In the genomic region with DNA sequence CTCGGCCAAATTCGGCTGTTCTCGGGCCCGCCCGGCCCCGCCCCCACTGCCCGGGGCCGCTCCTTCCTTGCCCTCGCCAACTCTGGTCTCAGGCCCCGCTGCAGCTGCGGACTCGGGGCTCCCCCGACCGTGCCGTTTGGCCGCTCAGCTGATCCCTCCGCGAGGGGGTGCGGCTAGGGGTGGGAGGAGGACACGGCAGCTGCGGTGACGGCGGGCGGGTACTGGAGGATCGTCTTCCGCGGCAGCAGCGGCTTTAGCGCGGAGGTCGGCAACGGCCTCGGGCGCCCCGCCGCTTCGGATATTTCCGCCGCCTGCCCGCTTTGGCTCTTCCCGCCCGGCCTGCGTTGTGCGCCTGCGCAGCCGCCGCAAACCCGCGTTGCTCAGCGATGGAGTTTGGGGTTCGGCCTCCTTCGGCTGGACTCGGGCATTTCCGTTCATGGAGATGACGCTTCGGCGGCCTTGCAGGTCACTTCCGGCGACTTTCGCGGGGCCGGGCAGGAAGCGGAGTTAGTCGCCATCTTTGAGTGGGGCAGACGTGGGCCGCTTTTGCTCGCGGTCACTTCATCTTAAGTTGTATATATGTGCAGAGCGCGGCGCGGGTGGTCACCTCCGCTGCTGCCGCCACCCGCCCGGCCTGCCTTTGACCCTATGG, we compare ENCODE assay signal across 8 cellular contexts. TPM values are rescaled to one million over a fixed set of nuclear protein-coding genes. Genes with fewer than 3 reads are reported as not detected.
DNase-seq lines count a peak whose midpoint lies in the region; ATAC-seq and TF ChIP-seq lines count a peak whose summit lies in the region.

No MANE protein-coding gene starts in this region.

- H3K36me3 Mint-ChIP-seq in CD4-positive, alpha-beta memory T cell, result peaks cover 12 to 39% of the 10 kb centered on the region in 2 donors
- peaks cover 19% of the 10 kb centered on the region for H3K36me3 Mint-ChIP-seq in nephron (ENCODE audit: low read depth)

- H3K79me2 ChIP-seq in fibroblast of lung (ENCODE audit: control insufficient read depth, insufficient read depth, low read length), result peaks cover 34% of the 10 kb centered on the region

- H3K4me1 ChIP-seq in CD4-positive, alpha-beta memory T cell (ENCODE audit: insufficient read depth, low read length), result peaks cover 79% of the 10 kb centered on the region
- H3K4me1 ChIP-seq in IMR-90 (ENCODE audit: control insufficient read depth, insufficient read depth, low read length) (peaks cover 31% of the 10 kb centered on the region), fibroblast of lung (ENCODE audit: control insufficient read depth, extremely low read depth, insufficient read depth, low read length) (peaks cover 16% of the 10 kb centered on the region), stomach smooth muscle (ENCODE audit: control insufficient read depth, insufficient read depth, low read length) (peaks cover 80% of the 10 kb centered on the region)

- H3K14ac ChIP-seq in IMR-90 (replicated peaks; ENCODE audit: low read depth, low read length), result peak overlapping the region; percentile 99

- H2AK9ac ChIP-seq in IMR-90 (replicated peaks; ENCODE audit: low read depth, low read length, poor library complexity), result peak overlapping the region; percentile 100

- H3K4ac ChIP-seq in IMR-90 (ENCODE audit: low read depth, low read length), result peak overlapping the region; percentile 99

- peak overlapping the region; percentile 99 for H3K23ac ChIP-seq in IMR-90 (ENCODE audit: low read depth, low read length)

- H3K4me3 Mint-ChIP-seq in CD4-positive, alpha-beta memory T cell, result peak overlapping the region; percentile 92 to 98 (median 97)
- peak overlapping the region; percentile 96 to 98 (median 98) for H3K4me3 Mint-ChIP-seq in nephron

- H2BK20ac ChIP-seq in IMR-90 (ENCODE audit: low read depth, low read length), result peak overlapping the region; percentile 32; the same call in 1 of the 2 replicates

- H3K9ac ChIP-seq in IMR-90 (ENCODE audit: low read depth, low read length) (peak overlapping the region; percentile 99), fibroblast of lung (ENCODE audit: insufficient read depth, low read length) (peak overlapping the region; percentile 100), stomach smooth muscle (ENCODE audit: low read length in 2 of 2) (peak overlapping the region; percentile 99 to 100)

- peak overlapping the region; percentile 98 for H3K56ac ChIP-seq in IMR-90 (ENCODE audit: extremely low read depth, insufficient read depth, low read length)

- peak overlapping the region; percentile 99 for H2AK5ac ChIP-seq in IMR-90 (ENCODE audit: low read depth, low read length)

- peak overlapping the region; percentile 47 to 100 for H3K4me3 ChIP-seq in CD4-positive, alpha-beta memory T cell (ENCODE audit: low read length in 2 of 2)
- H3K4me3 ChIP-seq in IMR-90 (ENCODE audit: insufficient read depth, low read depth, low read length) (peak overlapping the region; percentile 81), fibroblast of lung (replicated peaks in 1 of 4; ENCODE audit: control extremely low read depth in 1 of 4, insufficient read depth in 1 of 4, low read depth in 3 of 4, low read length in 4 of 4) (peak overlapping the region; percentile 79 to 89 (median 82)), stomach smooth muscle (ENCODE audit: low read length in 2 of 2) (peak overlapping the region; percentile 96 to 97)

- H4K8ac ChIP-seq in IMR-90 (ENCODE audit: low read depth in 2 of 2, low read length in 2 of 2), result peak overlapping the region; percentile 100

- POLR2A ChIA-PET in CD4-positive, alpha-beta memory T cell (lab: Charles Lee; ENCODE audit: partially characterized antibody), result interaction anchor here (0.8 to 7.3 kb wide), 11 partner anchors 8 to 196 kb away, joined by 3 to 104 read pairs (median 6); partner anchors contain the start of genes MZF1, TRIM28, ZBTB45 and ZNF132
- POLR2A ChIA-PET in IMR-90 (lab: Charles Lee; ENCODE audit: unreplicated experiment), result no interaction called here

- in situ Hi-C loops in IMR-90 (cut with MboI; ENCODE audit: low sequenced_read_pairs), result no loop called here

- peak overlapping the region; percentile 84 for H2BK120ac ChIP-seq in IMR-90 (ENCODE audit: low read depth, low read length)

- H2BK15ac ChIP-seq in IMR-90 (ENCODE audit: low read depth, low read length), result peak overlapping the region; percentile 67; the same call in 1 of the 3 replicates

- TF ChIP-seq CTCF in IMR-90 (conservative IDR thresholded peaks at IDR 0.05; ENCODE audit: low read depth, low read length), result no peak
- TF ChIP-seq CTCF in fibroblast of lung (conservative IDR thresholded peaks at IDR 0.05 in 1 of 2, IDR thresholded peaks at IDR 0.05 in 1 of 2; ENCODE audit: low read depth in 1 of 2, low read length in 2 of 2), result no peak
- TF ChIP-seq CTCF in nephron (IDR thresholded peaks at IDR 0.05; ENCODE audit: unreplicated experiment in 3 of 3), result no peak

- H3K27me3 ChIP-seq in CD4-positive, alpha-beta memory T cell (ENCODE audit: insufficient read depth, low read length), result no peaks in the 10 kb centered on the region
- H3K27me3 ChIP-seq in IMR-90 (ENCODE audit: control insufficient read depth, insufficient read depth, low read length) (no peaks in the 10 kb centered on the region), fibroblast of lung (ENCODE audit: control insufficient read depth, insufficient read depth, low read length) (no peaks in the 10 kb centered on the region), stomach smooth muscle (ENCODE audit: control insufficient read depth in 1 of 2, insufficient read depth in 2 of 2, low read length in 2 of 2) (no peaks in the 10 kb centered on the region)

- 0% methylated on average over 47 of the region's 76 CpGs; no CpG with 5 or more reads in 1 of the 2 experiments for WGBS in IMR-90 (ENCODE audit: extremely low coverage in 2 of 2, insufficient read length in 1 of 2), 2 experiments

- peak; percentile 99 to 100 (median 100) for DNase-seq in CD4-positive, alpha-beta memory T cell
- peak; percentile 98 for DNase-seq in IMR-90
- DNase-seq in activated T-cell treated with anti-CD3 and anti-CD28 coated beads for 24 hours (ENCODE audit: low read depth), result peak; percentile 100
- DNase-seq in fibroblast of lung (ENCODE audit: low read depth in 2 of 2), result peak; percentile 96 to 99
- DNase-seq in OCI-M1 (lab: John Stamatoyannopoulos, UW), result no peak

- peak; percentile 85 for TF ChIP-seq POLR2A in IMR-90 (IDR thresholded peaks at IDR 0.05; ENCODE audit: low read depth, low read length)

- TF ChIP-seq RAD21 in IMR-90 (IDR thresholded peaks at IDR 0.05; ENCODE audit: low read length), result no peak

- ATAC-seq in GM21515 (IDR thresholded peaks at IDR 0.05; ENCODE audit: unreplicated experiment), result peak; percentile 53
- peak; percentile 69 for ATAC-seq in IMR-90 (ENCODE audit: low read depth)

- peak overlapping the region; percentile 100 for H2AFZ ChIP-seq in IMR-90 (replicated peaks; ENCODE audit: low read length, poor library complexity)
- peak overlapping the region; percentile 83 for H2AFZ ChIP-seq in fibroblast of lung (ENCODE audit: low read length)

- H2BK5ac ChIP-seq in IMR-90 (ENCODE audit: low read depth, low read length, poor library complexity, severe bottlenecking), result peak overlapping the region; percentile 100

- H4K91ac ChIP-seq in IMR-90 (ENCODE audit: insufficient read depth, low read depth, low read length), result peak overlapping the region; percentile 99

- H3K4me2 ChIP-seq in IMR-90 (ENCODE audit: low read depth, low read length), result peak overlapping the region; percentile 91
- peak overlapping the region; percentile 100 for H3K4me2 ChIP-seq in fibroblast of lung (ENCODE audit: extremely low read depth, insufficient read depth, low read length)

- H4K20me1 ChIP-seq in IMR-90 (ENCODE audit: insufficient read depth, low read length), result peaks cover 12% of the 10 kb centered on the region
- no peaks in the 10 kb centered on the region for H4K20me1 ChIP-seq in fibroblast of lung (ENCODE audit: control insufficient read depth, extremely low read depth, insufficient read depth, low read length)

- CTCF ChIA-PET in CD4-positive, alpha-beta memory T cell (lab: Charles Lee; ENCODE audit: partially characterized antibody), result no interaction called here
- CTCF ChIA-PET in IMR-90 (lab: Yijun Ruan, JAX), result no interaction called here

- no peaks in the 10 kb centered on the region for H3K9me3 ChIP-seq in CD4-positive, alpha-beta memory T cell (ENCODE audit: control insufficient read depth in 1 of 2, low read length in 2 of 2)
- H3K9me3 ChIP-seq in IMR-90 (ENCODE audit: control insufficient read depth, insufficient read depth, low read length) (no peaks in the 10 kb centered on the region), fibroblast of lung (ENCODE audit: control insufficient read depth, insufficient read depth, low read depth, low read length) (no peaks in the 10 kb centered on the region), stomach smooth muscle (ENCODE audit: control insufficient read depth in 2 of 2, low read length in 2 of 2) (no peaks in the 10 kb centered on the region)

- intact Hi-C loops in CD4-positive, alpha-beta memory T cell (cut with micrococcal nuclease), result loop anchor here (1.0 kb wide), 3 partner anchors 14 to 39 kb away; partner anchors contain the start of genes MZF1, TRIM28 and ZBTB45
- intact Hi-C loops in IMR-90 (cut with micrococcal nuclease), result loop anchor here (1.0 to 2.0 kb wide), 2 partner anchors 14 kb away; partner anchors contain the start of gene TRIM28

- H4K5ac ChIP-seq in IMR-90 (ENCODE audit: low read depth, low read length), result peak overlapping the region; percentile 95

- no TSS peak for BruUV-seq in IMR-90 (replicated peaks; lab: Mats Ljungman, UMichigan)

- H3K9me3 Mint-ChIP-seq in CD4-positive, alpha-beta memory T cell, result peaks cover 0 to 2% (median 0%) of the 10 kb centered on the region in 8 donors
- H3K9me3 Mint-ChIP-seq in nephron, result no peaks in the 10 kb centered on the region

- H3K27ac ChIP-seq in CD4-positive, alpha-beta memory T cell (ENCODE audit: low read depth, low read length), result peak overlapping the region; percentile 99
- peak overlapping the region; percentile 100 for H3K27ac ChIP-seq in IMR-90 (ENCODE audit: insufficient read depth, low read length)
- peak overlapping the region; percentile 100 for H3K27ac ChIP-seq in fibroblast of lung (ENCODE audit: insufficient read depth, low read length)
- peak overlapping the region; percentile 99 for H3K27ac ChIP-seq in stomach smooth muscle (ENCODE audit: low read length)

- peak overlapping the region; percentile 94 for H3K18ac ChIP-seq in IMR-90 (ENCODE audit: low read depth, low read length)

- peaks cover 11% of the 10 kb centered on the region for H3K36me3 ChIP-seq in CD4-positive, alpha-beta memory T cell (ENCODE audit: insufficient read depth, low read length)
- peaks cover 12% of the 10 kb centered on the region; the same call in 1 of the 2 replicates for H3K36me3 ChIP-seq in IMR-90 (ENCODE audit: control insufficient read depth, insufficient read depth, low read length)
- peaks cover 8% of the 10 kb centered on the region for H3K36me3 ChIP-seq in fibroblast of lung (ENCODE audit: control insufficient read depth, insufficient read depth, low read length)
- peaks cover 8 to 9% of the 10 kb centered on the region in 2 donors for H3K36me3 ChIP-seq in stomach smooth muscle (ENCODE audit: control insufficient read depth in 2 of 2, insufficient read depth in 2 of 2, low read length in 2 of 2)

- H3K27me3 Mint-ChIP-seq in CD4-positive, alpha-beta memory T cell, result no peaks in the 10 kb centered on the region
- H3K27me3 Mint-ChIP-seq in nephron (ENCODE audit: low read depth), result peaks cover 4% of the 10 kb centered on the region

- dilution Hi-C loops in IMR-90 (cut with HindIII; ENCODE audit: low sequenced_read_pairs, unreplicated experiment), result no loop called here

- peaks cover 27% of the 10 kb centered on the region for H3K9me1 ChIP-seq in IMR-90 (ENCODE audit: insufficient read depth, low read length)

- H3K27ac Mint-ChIP-seq in CD4-positive, alpha-beta memory T cell, result peak overlapping the region; percentile 97 to 99 (median 99)
- peak overlapping the region; percentile 100 for H3K27ac Mint-ChIP-seq in nephron

- peaks cover 28 to 96% (median 61%) of the 10 kb centered on the region in 4 donors for H3K4me1 Mint-ChIP-seq in CD4-positive, alpha-beta memory T cell
- peaks cover 35% of the 10 kb centered on the region for H3K4me1 Mint-ChIP-seq in nephron

- peaks cover 16 to 53% of the 10 kb centered on the region in 2 experiments for H3K79me1 ChIP-seq in IMR-90 (ENCODE audit: low read depth in 1 of 2, low read length in 2 of 2)

RNA-seq across cellular contexts. Expression of gene UBE2M, which starts 0.3 kb away (rescaled TPM):
- total RNA-seq in CD4-positive, alpha-beta memory T cell, result 10 to 100 TPM; 55.1 to 58.3 TPM
- 10 to 100 TPM; 12.4 to 23.8 TPM for polyA plus RNA-seq in CD4-positive, alpha-beta memory T cell
- 55.9 and 63.0 TPM in 2 replicates for total RNA-seq in IMR-90 (2012; rRNA removed)
- 66.6 and 72.5 TPM in 2 replicates for polyA plus RNA-seq in IMR-90 (2012; rRNA removed)
- polyA plus RNA-seq in IMR-90 (2012; cell fraction: cytosol; rRNA removed), result 55.0 and 72.6 TPM in 2 replicates
- polyA plus RNA-seq in IMR-90 (2012; cell fraction: nucleus; rRNA removed; ENCODE audit: low replicate concordance), result 82.7 and 116 TPM in 2 replicates
- total RNA-seq in fibroblast of lung, result 52.6 and 73.7 TPM in 2 replicates
- polyA plus RNA-seq in fibroblast of lung, result 73.6 and 99.9 TPM in 2 replicates
- polyA plus RNA-seq in fibroblast of lung (2012), result 76.2 and 99.7 TPM in 2 replicates
- 57.9 and 128 TPM in 2 replicates for polyA minus RNA-seq in fibroblast of lung (ENCODE audit: low replicate concordance)

RNA-seq across cellular contexts. Expression of gene CHMP2A, which starts 3.8 kb away (rescaled TPM):
- 10 to 100 TPM; 81.1 to 88.4 TPM for total RNA-seq in CD4-positive, alpha-beta memory T cell
- 100 to 1,000 TPM; 200 to 238 TPM for polyA plus RNA-seq in CD4-positive, alpha-beta memory T cell
- total RNA-seq in IMR-90 (2012; rRNA removed), result 105 and 128 TPM in 2 replicates
- polyA plus RNA-seq in IMR-90 (2012; rRNA removed), result 183 and 202 TPM in 2 replicates
- polyA plus RNA-seq in IMR-90 (2012; cell fraction: cytosol; rRNA removed), result 206 and 255 TPM in 2 replicates
- polyA plus RNA-seq in IMR-90 (2012; cell fraction: nucleus; rRNA removed; ENCODE audit: low replicate concordance), result 88.8 and 142 TPM in 2 replicates
- total RNA-seq in fibroblast of lung, result 146 and 167 TPM in 2 replicates
- 215 and 269 TPM in 2 replicates for polyA plus RNA-seq in fibroblast of lung
- 201 and 237 TPM in 2 replicates for polyA plus RNA-seq in fibroblast of lung (2012)
- polyA minus RNA-seq in fibroblast of lung (ENCODE audit: low replicate concordance), result 126 and 150 TPM in 2 replicates

RNA-seq across cellular contexts. Expression of gene MZF1, which starts 14.4 kb away (rescaled TPM):
- total RNA-seq in CD4-positive, alpha-beta memory T cell, result 10 to 100 TPM; 42.7 to 44.4 TPM
- polyA plus RNA-seq in CD4-positive, alpha-beta memory T cell, result 1 to 10 TPM; 5.2 to 8.9 TPM
- 3.4 and 3.6 TPM in 2 replicates for total RNA-seq in IMR-90 (2012; rRNA removed)
- polyA plus RNA-seq in IMR-90 (2012; rRNA removed), result 15.0 and 17.1 TPM in 2 replicates
- 4.3 and 11.4 TPM in 2 replicates for polyA plus RNA-seq in IMR-90 (2012; cell fraction: cytosol; rRNA removed)
- polyA plus RNA-seq in IMR-90 (2012; cell fraction: nucleus; rRNA removed; ENCODE audit: low replicate concordance), result 136 and 263 TPM in 2 replicates
- total RNA-seq in fibroblast of lung, result 13.9 and 14.9 TPM in 2 replicates
- polyA plus RNA-seq in fibroblast of lung, result 3.0 and 4.1 TPM in 2 replicates
- polyA plus RNA-seq in fibroblast of lung (2012), result 4.8 and 5.6 TPM in 2 replicates
- 6.0 and 7.3 TPM in 2 replicates for polyA minus RNA-seq in fibroblast of lung (ENCODE audit: low replicate concordance)

RNA-seq across cellular contexts. Expression of gene TRIM28, which starts 14.9 kb away (rescaled TPM):
- 100 to 1,000 TPM; 342 to 348 TPM for total RNA-seq in CD4-positive, alpha-beta memory T cell
- polyA plus RNA-seq in CD4-positive, alpha-beta memory T cell, result 10 to 100 TPM; 19.4 to 70.9 TPM
- total RNA-seq in IMR-90 (2012; rRNA removed) (313 and 349 TPM in 2 replicates), fibroblast of lung (293 and 325 TPM in 2 replicates)
- polyA plus RNA-seq in IMR-90 (2012; rRNA removed) (465 and 964 TPM in 2 replicates), fibroblast of lung (160 and 273 TPM in 2 replicates)
- polyA plus RNA-seq in IMR-90 (2012; cell fraction: cytosol; rRNA removed), result 339 TPM in 2 replicates
- polyA plus RNA-seq in IMR-90 (2012; cell fraction: nucleus; rRNA removed; ENCODE audit: low replicate concordance), result 522 and 1,051 TPM in 2 replicates
- 297 and 535 TPM in 2 replicates for polyA plus RNA-seq in fibroblast of lung (2012)
- 1,633 and 2,396 TPM in 2 replicates for polyA minus RNA-seq in fibroblast of lung (ENCODE audit: low replicate concordance)

RNA-seq across cellular contexts. Expression of gene ZBTB45, which starts 39.1 kb away (rescaled TPM):
- 10 to 100 TPM; 19.8 TPM for total RNA-seq in CD4-positive, alpha-beta memory T cell
- polyA plus RNA-seq in CD4-positive, alpha-beta memory T cell, result 1 to 10 TPM; 1.9 to 6.2 TPM
- 1.4 TPM in 2 replicates for total RNA-seq in IMR-90 (2012; rRNA removed)
- 9.7 and 13.5 TPM in 2 replicates for polyA plus RNA-seq in IMR-90 (2012; rRNA removed)
- polyA plus RNA-seq in IMR-90 (2012; cell fraction: cytosol; rRNA removed), result 9.5 and 13.5 TPM in 2 replicates
- polyA plus RNA-seq in IMR-90 (2012; cell fraction: nucleus; rRNA removed; ENCODE audit: low replicate concordance), result 13.1 and 26.4 TPM in 2 replicates
- 4.9 and 5.9 TPM in 2 replicates for total RNA-seq in fibroblast of lung
- 3.1 and 4.3 TPM in 2 replicates for polyA plus RNA-seq in fibroblast of lung
- 8.8 and 12.9 TPM in 2 replicates for polyA plus RNA-seq in fibroblast of lung (2012)
- polyA minus RNA-seq in fibroblast of lung (ENCODE audit: low replicate concordance), result 10.4 and 14.3 TPM in 2 replicates
